8 cellular contexts compared by ENCODE assay signal in the genomic region with DNA sequence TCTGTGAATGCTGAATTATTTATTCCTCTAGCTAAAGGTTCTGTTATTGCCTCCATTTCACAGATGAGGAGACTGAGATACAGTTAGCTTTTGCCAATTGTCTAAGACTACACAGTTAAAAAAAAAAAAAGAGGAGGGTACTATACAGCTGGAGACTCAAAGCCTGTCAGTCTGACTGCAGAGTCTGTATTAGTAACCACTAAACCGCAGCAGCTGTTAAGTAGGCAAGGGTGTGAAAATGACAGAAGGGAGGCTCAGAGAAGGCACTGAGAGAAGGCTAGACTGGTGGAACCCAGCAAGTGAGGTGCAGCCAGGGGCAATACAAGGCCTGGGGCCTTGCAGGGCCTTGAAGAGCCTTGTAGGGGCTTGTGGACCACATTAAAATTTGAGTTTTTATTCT.
DNase-seq lines count a peak whose midpoint lies in the region; ATAC-seq and TF ChIP-seq lines count a peak whose summit lies in the region.

No MANE protein-coding gene starts in this region.

- no peak overlapping the region for H3K27ac ChIP-seq in A673 (ENCODE audit: low read depth, low read length, poor library complexity, severe bottlenecking)

- ATAC-seq in GM19467 (IDR thresholded peaks at IDR 0.05; ENCODE audit: unreplicated experiment) (peak; percentile 82), HG03521 (IDR thresholded peaks at IDR 0.05; ENCODE audit: unreplicated experiment) (peak; percentile 92), Right ventricle myocardium superior (ENCODE audit: poor library complexity) (no peak)
- ATAC-seq in effector memory CD8-positive, alpha-beta T cell (replicated peaks): peak; percentile 100

- H3K36me3 ChIP-seq in A673 (ENCODE audit: insufficient read depth, low read length, poor library complexity, severe bottlenecking): no peaks in the 10 kb centered on the region

- H3K27ac Mint-ChIP-seq in effector memory CD8-positive, alpha-beta T cell: peak overlapping the region; percentile 55 to 85

- no peaks in the 10 kb centered on the region for H3K9me3 Mint-ChIP-seq in effector memory CD8-positive, alpha-beta T cell

- peak; percentile 40 for DNase-seq in GM10266 (ENCODE audit: extremely low spot score)
- peak; percentile 58 to 61 (median 60) for DNase-seq in effector memory CD8-positive, alpha-beta T cell
- DNase-seq in A673 (ENCODE audit: low spot score): no peak
- DNase-seq in GOT3 (lab: John Stamatoyannopoulos, UW): no peak
- no peak for DNase-seq in mucosa of gallbladder (ENCODE audit: low spot score)
- no peak for DNase-seq in Right ventricle myocardium superior

- no TSS peak for BruUV-seq in A673 (replicated peaks; lab: Mats Ljungman, UMichigan)

- TF ChIP-seq CTCF in GM10266 (IDR thresholded peaks at IDR 0.05; ENCODE audit: control insufficient read depth, insufficient read depth, low read depth, missing control alignments): no peak
- no peak for TF ChIP-seq CTCF in A673 (conservative IDR thresholded peaks at IDR 0.05; ENCODE audit: low read depth, low read length)

- H3K4me3 Mint-ChIP-seq in effector memory CD8-positive, alpha-beta T cell: peak overlapping the region in 1 of 2 donors; percentile 51

- H3K4me1 Mint-ChIP-seq in effector memory CD8-positive, alpha-beta T cell (ENCODE audit: low read depth in 2 of 2): peaks cover 17 to 18% of the 10 kb centered on the region in 2 donors

- no peak overlapping the region for H3K4me3 ChIP-seq in A673 (ENCODE audit: low read depth, low read length, poor library complexity, severe bottlenecking)

- peaks cover 11% of the 10 kb centered on the region for H3K36me3 Mint-ChIP-seq in effector memory CD8-positive, alpha-beta T cell (ENCODE audit: insufficient read depth)

- no peaks in the 10 kb centered on the region for H3K9me3 ChIP-seq in A673 (ENCODE audit: low read depth, low read length, poor library complexity, severe bottlenecking)

- H3K4me1 ChIP-seq in A673 (ENCODE audit: insufficient read depth, low read length, poor library complexity, severe bottlenecking): no peaks in the 10 kb centered on the region

- intact Hi-C loops in A673 (cut with micrococcal nuclease; ENCODE audit: unreplicated experiment) (no loop called here), Right ventricle myocardium superior (cut with DNase I) (no loop called here)

- no peaks in the 10 kb centered on the region for H3K27me3 ChIP-seq in A673 (replicated peaks; ENCODE audit: insufficient read depth, low read depth, low read length, poor library complexity)

- CTCF ChIA-PET in A673 (lab: Charles Lee): no interaction called here

- H3K27me3 Mint-ChIP-seq in effector memory CD8-positive, alpha-beta T cell: peaks cover 21 to 41% of the 10 kb centered on the region in 2 donors

- POLR2A ChIA-PET in A673 (lab: Charles Lee; ENCODE audit: low non-redundant PET): no interaction called here

Comparison
In these comparisons a context has a peak if more than half of its experiments do, and no peak if none do; other contexts are left out.
1. DNase-seq: peak in GM10266 (single experiment) and effector memory CD8-positive, alpha-beta T cell (3 of 3); none in A673 (single experiment), GOT3 (single experiment), mucosa of gallbladder (single experiment) and Right ventricle myocardium superior (single experiment).